ENCODE assay signal across 3 cellular contexts in the genomic region with DNA sequence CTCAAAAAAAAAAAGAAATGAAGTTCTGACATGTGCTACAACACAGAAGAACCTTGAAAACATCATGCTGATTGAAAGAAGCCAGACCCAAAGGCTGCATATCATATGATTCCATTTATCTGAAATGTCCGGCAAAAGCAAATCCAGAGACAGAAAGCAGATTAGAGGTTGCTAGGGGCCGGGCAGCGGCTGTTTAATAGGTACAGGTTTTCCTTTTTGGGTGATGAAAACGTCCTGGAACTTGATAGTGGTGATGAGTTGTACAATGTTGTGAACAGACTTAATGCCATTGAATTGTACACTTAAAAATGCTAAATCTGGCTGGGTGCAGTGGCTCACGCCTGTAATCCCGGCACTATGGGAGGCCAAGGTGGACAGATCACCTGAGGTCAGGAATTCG.
"Had no signal": no experiment of that assay in that cellular context is flagged by ENCODE, and none has a peak within 500 bp of the region (broad histone marks: within the 10 kb centered on the region; RNA-seq: fewer than 3 reads in every experiment).

No MANE protein-coding gene starts in this region.

- H3K4me3 ChIP-seq: GM12878 had no signal

- ATAC-seq: GM12878 had no signal

- DNase-seq: GDM1, GF-D8 had no signal
